Comparison of ENCODE assay signal across 15 cellular contexts in genomic region chr11:61851128-61851899, GRCh38. TPM values are rescaled to one million over a fixed set of nuclear protein-coding genes. Genes with fewer than 3 reads are reported as not detected.
DNase-seq lines count a peak whose midpoint lies in the region; TF ChIP-seq lines count a peak whose summit lies in the region.
"Had no signal": no experiment of that assay in that cellular context is flagged by ENCODE, and none has a peak within 500 bp of the region (broad histone marks: within the 10 kb centered on the region; RNA-seq: fewer than 3 reads in every experiment).

No MANE protein-coding gene starts in this region.

- no peaks in the 10 kb centered on the region for H3K27me3 ChIP-seq in adrenal gland
- H3K27me3 ChIP-seq in testis: no peaks in the 10 kb centered on the region
- H3K27me3 ChIP-seq: MG63 had no signal

- H3K36me3 ChIP-seq in adrenal gland (replicated peaks in 1 of 2) (peaks cover 0 to 67% of the 10 kb centered on the region in 2 donors), testis (ENCODE audit: low read depth, missing control alignments) (no peaks in the 10 kb centered on the region)
- H3K36me3 ChIP-seq: MG63 had no signal

- H3K9me3 ChIP-seq in adrenal gland (replicated peaks in 1 of 3): no peaks in the 10 kb centered on the region
- no peaks in the 10 kb centered on the region for H3K9me3 ChIP-seq in testis
- H3K9me3 ChIP-seq: MG63 had no signal

- DNase-seq in adrenal gland: peak in 5 of 7 donors; percentile 47 to 80 (median 68)
- DNase-seq in globus pallidus (ENCODE audit: low spot score): peak; percentile 74
- DNase-seq in midbrain (lab: John Stamatoyannopoulos, UW): peak; percentile 54
- DNase-seq in testis: peak; percentile 87
- DNase-seq in NCI-H146 (lab: John Stamatoyannopoulos, UW): no peak
- no peak for DNase-seq in NCI-H446 (lab: John Stamatoyannopoulos, UW)
- no peak for DNase-seq in NCI-H2107 treated with DMSO at 0.1 percent for 48 hours (lab: John Stamatoyannopoulos, UW; ENCODE audit: unreplicated experiment)
- DNase-seq in GM10266 (ENCODE audit: extremely low spot score): no peak
- DNase-seq: activated CD4-positive, alpha-beta memory T cell treated with anti-CD3 and anti-CD28 coated beads for 36 hours; effector CD4-positive, alpha-beta T cell; MG63; NCI-H345; stimulated activated CD4-positive, alpha-beta T cell treated with anti-CD3 and anti-CD28 coated beads, Interleukin-1b, Interleukin-23, amount 100 ng/mL, for 48 hours; T-cell had no signal

- no peak overlapping the region for H3K4me3 ChIP-seq in adrenal gland
- no peak overlapping the region for H3K4me3 ChIP-seq in testis
- H3K4me3 ChIP-seq: MG63 had no signal

- no peak for TF ChIP-seq CTCF in adrenal gland (IDR thresholded peaks at IDR 0.05)
- TF ChIP-seq CTCF in testis (IDR thresholded peaks at IDR 0.05): no peak
- no peak for TF ChIP-seq CTCF in GM10266 (IDR thresholded peaks at IDR 0.05; ENCODE audit: control insufficient read depth, insufficient read depth, low read depth, missing control alignments)

- peaks cover 9 to 50% of the 10 kb centered on the region in 2 donors for H3K4me1 ChIP-seq in adrenal gland (replicated peaks in 1 of 2)
- H3K4me1 ChIP-seq in testis: peaks cover 55% of the 10 kb centered on the region

- intact Hi-C loops in adrenal gland (cut with DNase I): no loop called here
- intact Hi-C loops in testis (cut with DNase I; ENCODE audit: low total_unique reads): no loop called here

- H3K27ac ChIP-seq in adrenal gland (peak overlapping the region in 3 of 5 donors; percentile 10 to 68 (median 54)), testis (peak overlapping the region; percentile 59 to 77)
- H3K27ac ChIP-seq: VCaP had no signal

- TF ChIP-seq POLR2A in adrenal gland (IDR thresholded peaks at IDR 0.05): no peak
- no peak for TF ChIP-seq POLR2A in testis (IDR thresholded peaks at IDR 0.05)

- WGBS in adrenal gland, 4 donors: 72 to 77% (median 73%) methylated on average over 20 to 24 of the region's 24 CpGs
- WGBS in testis, 2 donors: 40 to 56% methylated on average over 24 of the region's 24 CpGs

RNA-seq across cellular contexts. Expression of gene FADS2, which starts 23.2 kb away (rescaled TPM):
- total RNA-seq in adrenal gland (1,000 to 10,000 TPM in 2 of 8 donors, 100 to 1,000 TPM in 6; 302 to 1,301 (median 562) TPM), testis (100 to 1,000 TPM in 1 of 2 donors, 10 to 100 TPM in 1; 73.5 to 123 TPM)
- polyA plus RNA-seq in adrenal gland (1,000 to 10,000 TPM in 1 of 3 donors, 100 to 1,000 TPM in 2; 134 to 1,327 (median 153) TPM), testis (ENCODE audit: insufficient read depth, low read depth, low replicate concordance) (80.8 TPM)

RNA-seq across cellular contexts. Expression of gene FADS1, which starts 34.5 kb away (rescaled TPM):
- total RNA-seq in adrenal gland (100 to 1,000 TPM in 5 of 8 donors, 10 to 100 TPM in 3; 60.3 to 361 (median 102) TPM), testis (10 to 100 TPM; 24.5 to 39.8 TPM)
- polyA plus RNA-seq in adrenal gland (100 to 1,000 TPM in 1 of 3 donors, 10 to 100 TPM in 2; 28.3 to 410 (median 32.1) TPM), testis (ENCODE audit: insufficient read depth, low read depth, low replicate concordance) (21.1 TPM)

RNA-seq across cellular contexts. Expression of gene FADS3, which starts 40.0 kb away (rescaled TPM):
- 100 to 1,000 TPM in 6 of 8 donors, 10 to 100 TPM in 2; 74.5 to 145 (median 112) TPM for total RNA-seq in adrenal gland
- polyA plus RNA-seq in adrenal gland: 100 to 1,000 TPM in 2 of 3 donors, 10 to 100 TPM in 1; 98.2 to 175 (median 103) TPM
- 10 to 100 TPM; 50.6 to 88.5 TPM for total RNA-seq in testis
- 20.5 TPM for polyA plus RNA-seq in testis (ENCODE audit: insufficient read depth, low read depth, low replicate concordance)

RNA-seq across cellular contexts. Expression of gene FEN1, which starts 58.6 kb away (rescaled TPM):
- total RNA-seq in adrenal gland (10 to 100 TPM in 4 of 8 donors, 1 to 10 TPM in 4; 8.4 to 25.6 (median 10.0) TPM), testis (10 to 100 TPM; 22.7 to 31.5 TPM)
- polyA plus RNA-seq in adrenal gland (10 to 100 TPM in 1 of 3 donors, 1 to 10 TPM in 2; 3.9 to 32.0 (median 4.5) TPM), testis (ENCODE audit: insufficient read depth, low read depth, low replicate concordance) (27.3 TPM)

RNA-seq across cellular contexts. Expression of gene TMEM258, which starts 58.9 kb away (rescaled TPM):
- total RNA-seq in adrenal gland: 100 to 1,000 TPM in 4 of 8 donors, 10 to 100 TPM in 4; 22.8 to 161 (median 116) TPM
- polyA plus RNA-seq in adrenal gland: 100 to 1,000 TPM in 2 of 3 donors, 10 to 100 TPM in 1; 91.5 to 215 (median 137) TPM
- 10 to 100 TPM; 46.7 to 55.6 TPM for total RNA-seq in testis
- polyA plus RNA-seq in testis (ENCODE audit: insufficient read depth, low read depth, low replicate concordance): 162 TPM

Comparison
In these comparisons a context has a peak if more than half of its experiments do, and no peak if none do; other contexts are left out.
1. DNase-seq: peak in adrenal gland (5 of 7), globus pallidus (single experiment), midbrain (single experiment) and testis (single experiment); none in NCI-H146 (single experiment), NCI-H446 (0 of 2), NCI-H2107 treated with DMSO at 0.1 percent for 48 hours (single experiment) and GM10266 (single experiment).